ENCODE assay signal across 8 cellular contexts in the genomic region with DNA sequence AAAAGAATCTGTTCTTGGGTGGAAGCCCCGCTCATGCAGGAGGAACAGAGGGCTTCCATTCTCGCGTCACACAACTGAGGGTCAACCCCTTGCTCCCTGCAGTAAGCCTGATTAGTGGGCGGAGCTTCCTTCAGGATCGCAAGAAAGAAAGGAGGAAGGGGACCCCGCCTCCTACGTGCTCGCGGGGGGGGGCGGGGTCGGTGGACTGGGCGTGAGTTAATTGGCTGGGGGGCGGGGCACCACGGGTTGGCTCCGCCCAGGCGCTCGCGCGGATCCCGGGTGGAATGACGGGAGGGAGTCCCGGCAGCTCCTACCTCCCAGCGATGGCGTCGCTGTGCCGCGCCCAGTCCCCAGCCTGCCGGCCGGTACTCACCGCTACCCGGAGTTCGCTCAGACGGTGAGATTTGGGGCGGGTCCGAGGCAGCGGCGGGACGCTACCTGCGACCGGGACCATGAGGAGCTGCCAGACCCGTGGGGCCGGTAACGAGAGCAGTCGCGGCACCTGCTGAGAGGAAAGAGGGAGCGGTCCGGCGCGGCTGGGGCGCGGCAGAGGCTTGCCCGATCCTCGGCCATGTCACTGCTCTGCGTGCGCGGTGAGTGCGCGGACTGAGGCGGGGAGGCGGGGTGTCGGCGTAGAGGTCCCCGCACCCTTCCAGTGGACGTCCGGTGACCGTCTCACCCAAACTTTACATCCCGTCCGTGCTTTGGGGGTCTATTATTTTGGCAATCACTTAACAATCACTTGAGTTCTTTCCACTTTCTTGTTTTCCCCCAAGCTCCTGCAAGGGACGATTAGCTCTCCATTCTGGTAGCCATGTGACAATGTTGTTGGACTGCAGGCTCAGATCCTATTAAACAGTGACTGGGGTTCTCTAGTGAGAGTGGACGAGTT. TPM values are rescaled to one million over a fixed set of nuclear protein-coding genes. Genes with fewer than 3 reads are reported as not detected.
DNase-seq lines count a peak whose midpoint lies in the region; ATAC-seq and TF ChIP-seq lines count a peak whose summit lies in the region.

Gene UNC13B, plus strand, starts transcription at position 297 of the 892 bp plus-strand sequence. Its CDS starts 275 bp downstream, at position 572.

- WGBS in suprapubic skin: 0% methylated on average over 8 of the region's 70 CpGs

- H3K27me3 ChIP-seq in suprapubic skin: no peaks in the 10 kb centered on the region

- peak in 1 of 2 donors; percentile 48 for TF ChIP-seq POLR2A in suprapubic skin (IDR thresholded peaks at IDR 0.05)

- H3K4me1 ChIP-seq in suprapubic skin: peaks cover 19% of the 10 kb centered on the region

- intact Hi-C loops in head of caudate nucleus (cut with DNase I): loop anchor here (5.0 kb wide), 1 partner anchor 50 kb away; no protein-coding TSS in a partner anchor

- H3K27ac ChIP-seq in suprapubic skin: peak within 1 kb of the TSS; percentile 93

- DNase-seq in DMS114 treated with DMSO at 0.1 percent for 48 hours (lab: John Stamatoyannopoulos, UW; ENCODE audit: unreplicated experiment): peak; percentile 80
- DNase-seq in H4 (ENCODE audit: low spot score): peak; percentile 89
- DNase-seq in MV-4-11 (lab: John Stamatoyannopoulos, UW): peak; percentile 80
- DNase-seq in SKM-1 (lab: John Stamatoyannopoulos, UW; ENCODE audit: unreplicated experiment): peak; percentile 81
- DNase-seq in activated naive CD8-positive, alpha-beta T cell treated with anti-CD3 and anti-CD28 coated beads, Interleukin-2, amount 50 U/mL, for 16 hours (ENCODE audit: low read depth, low spot score): peak; percentile 36
- peak; percentile 86 to 98 (median 96) for DNase-seq in head of caudate nucleus
- DNase-seq in omental fat pad (ENCODE audit: low spot score): peak; percentile 89
- DNase-seq in suprapubic skin (ENCODE audit: low spot score in 2 of 2): peak; percentile 95 to 97

- ATAC-seq in omental fat pad (ENCODE audit: low FRiP score): peak; percentile 99

- H3K4me3 ChIP-seq in suprapubic skin: peak within 1 kb of the TSS; percentile 81

- no peaks in the 10 kb centered on the region for H3K9me3 ChIP-seq in suprapubic skin

- H3K36me3 ChIP-seq in suprapubic skin: no peaks in the 10 kb centered on the region

- TF ChIP-seq CTCF in omental fat pad (IDR thresholded peaks at IDR 0.05) (no peak), suprapubic skin (IDR thresholded peaks at IDR 0.05) (peak in 1 of 2 donors; percentile 24)

- no peak for TF ChIP-seq EP300 in suprapubic skin (IDR thresholded peaks at IDR 0.05)

RNA-seq across cellular contexts. Expression of gene UNC13B, which starts in this region (rescaled TPM):
- 7.4 and 7.8 TPM in 2 replicates for total RNA-seq in H4 (2014; rRNA removed; shearing (Covaris generic))
- total RNA-seq in omental fat pad (10 to 100 TPM; 20.6 to 30.5 (median 25.3) TPM), suprapubic skin (10 to 100 TPM; 27.8 to 43.2 (median 30.6) TPM)

Comparison
In these comparisons a context has a peak if more than half of its experiments do, and no peak if none do; other contexts are left out.
1. Peak in every context shown above with its lines: DNase-seq, ATAC-seq, H3K4me3 ChIP-seq and H3K27ac ChIP-seq.
2. DNase-seq: peak in every context shown above with its lines; median percentile 96 in head of caudate nucleus; 96 in suprapubic skin; 89 in H4; 89 in omental fat pad; 81 in SKM-1; 80 in DMS114 treated with DMSO at 0.1 percent for 48 hours; 80 in MV-4-11; 36 in activated naive CD8-positive, alpha-beta T cell treated with anti-CD3 and anti-CD28 coated beads, Interleukin-2, amount 50 U/mL, for 16 hours.